Comparison of ENCODE assay signal across 1 cellular context in the genomic region with DNA sequence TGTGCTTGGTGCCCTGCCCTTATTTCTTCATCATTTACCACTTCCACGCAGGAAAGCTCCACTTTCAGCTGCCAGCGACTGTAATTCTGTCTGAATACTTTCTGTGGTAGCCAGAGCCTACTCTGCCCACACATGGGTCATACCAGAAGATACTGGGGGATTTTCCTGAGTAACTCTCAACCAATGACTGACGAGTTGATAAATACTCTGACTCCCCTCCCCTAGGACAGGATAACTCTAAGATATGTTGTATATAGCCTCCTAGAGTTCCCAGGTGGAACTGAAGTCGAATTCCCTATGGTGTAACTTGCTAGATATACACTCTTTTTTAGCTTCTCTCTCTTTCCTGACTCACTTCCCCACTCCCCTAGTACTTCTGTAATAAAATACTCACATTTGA.
TF ChIP-seq lines count a peak whose summit lies in the region.

No MANE protein-coding gene starts in this region.

TF ChIP-seq in K562, 482 proteins besides CTCF, POLR2A, EP300 and RAD21 (continued from another document):
- TF ChIP-seq, protein P1, sequence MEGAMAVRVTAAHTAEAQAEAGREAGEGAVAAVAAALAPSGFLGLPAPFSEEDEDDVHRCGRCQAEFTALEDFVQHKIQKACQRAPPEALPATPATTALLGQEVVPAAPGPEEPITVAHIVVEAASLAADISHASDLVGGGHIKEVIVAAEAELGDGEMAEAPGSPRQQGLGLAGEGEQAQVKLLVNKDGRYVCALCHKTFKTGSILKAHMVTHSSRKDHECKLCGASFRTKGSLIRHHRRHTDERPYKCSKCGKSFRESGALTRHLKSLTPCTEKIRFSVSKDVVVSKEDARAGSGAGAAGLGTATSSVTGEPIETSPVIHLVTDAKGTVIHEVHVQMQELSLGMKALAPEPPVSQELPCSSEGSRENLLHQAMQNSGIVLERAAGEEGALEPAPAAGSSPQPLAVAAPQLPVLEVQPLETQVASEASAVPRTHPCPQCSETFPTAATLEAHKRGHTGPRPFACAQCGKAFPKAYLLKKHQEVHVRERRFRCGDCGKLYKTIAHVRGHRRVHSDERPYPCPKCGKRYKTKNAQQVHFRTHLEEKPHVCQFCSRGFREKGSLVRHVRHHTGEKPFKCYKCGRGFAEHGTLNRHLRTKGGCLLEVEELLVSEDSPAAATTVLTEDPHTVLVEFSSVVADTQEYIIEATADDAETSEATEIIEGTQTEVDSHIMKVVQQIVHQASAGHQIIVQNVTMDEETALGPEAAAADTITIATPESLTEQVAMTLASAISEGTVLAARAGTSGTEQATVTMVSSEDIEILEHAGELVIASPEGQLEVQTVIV (CRISPR knock-in tag; IDR thresholded peaks at IDR 0.05; ENCODE audit: borderline replicate concordance) = no peak
- TF ChIP-seq ZNF12 (CRISPR knock-in tag; IDR thresholded peaks at IDR 0.05) (no peak), ZNF316 (IDR thresholded peaks at IDR 0.05) (no peak), CEBPG (CRISPR knock-in tag; IDR thresholded peaks at IDR 0.05) (no peak), CEBPG (tag; conservative IDR thresholded peaks at IDR 0.05 in 1 of 2, IDR thresholded peaks at IDR 0.05 in 1 of 2) (no peak), BRCA1 (IDR thresholded peaks at IDR 0.05) (no peak), BRCA1 (CRISPR knock-in tag; IDR thresholded peaks at IDR 0.05) (no peak), ZNF41 (CRISPR knock-in tag; conservative IDR thresholded peaks at IDR 0.05) (no peak)
- TF ChIP-seq, protein P2, sequence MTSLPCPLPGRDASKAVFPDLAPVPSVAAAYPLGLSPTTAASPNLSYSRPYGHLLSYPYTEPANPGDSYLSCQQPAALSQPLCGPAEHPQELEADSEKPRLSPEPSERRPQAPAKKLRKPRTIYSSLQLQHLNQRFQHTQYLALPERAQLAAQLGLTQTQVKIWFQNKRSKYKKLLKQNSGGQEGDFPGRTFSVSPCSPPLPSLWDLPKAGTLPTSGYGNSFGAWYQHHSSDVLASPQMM (CRISPR knock-in tag; IDR thresholded peaks at IDR 0.05) = no peak
- TF ChIP-seq, protein P3, sequence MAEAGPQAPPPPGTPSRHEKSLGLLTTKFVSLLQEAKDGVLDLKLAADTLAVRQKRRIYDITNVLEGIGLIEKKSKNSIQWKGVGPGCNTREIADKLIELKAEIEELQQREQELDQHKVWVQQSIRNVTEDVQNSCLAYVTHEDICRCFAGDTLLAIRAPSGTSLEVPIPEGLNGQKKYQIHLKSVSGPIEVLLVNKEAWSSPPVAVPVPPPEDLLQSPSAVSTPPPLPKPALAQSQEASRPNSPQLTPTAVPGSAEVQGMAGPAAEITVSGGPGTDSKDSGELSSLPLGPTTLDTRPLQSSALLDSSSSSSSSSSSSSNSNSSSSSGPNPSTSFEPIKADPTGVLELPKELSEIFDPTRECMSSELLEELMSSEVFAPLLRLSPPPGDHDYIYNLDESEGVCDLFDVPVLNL (CRISPR knock-in tag; IDR thresholded peaks at IDR 0.05; ENCODE audit: low read depth) = no peak
TF ChIP-seq in K562: peak in this region for 0.
